In the genomic region with DNA sequence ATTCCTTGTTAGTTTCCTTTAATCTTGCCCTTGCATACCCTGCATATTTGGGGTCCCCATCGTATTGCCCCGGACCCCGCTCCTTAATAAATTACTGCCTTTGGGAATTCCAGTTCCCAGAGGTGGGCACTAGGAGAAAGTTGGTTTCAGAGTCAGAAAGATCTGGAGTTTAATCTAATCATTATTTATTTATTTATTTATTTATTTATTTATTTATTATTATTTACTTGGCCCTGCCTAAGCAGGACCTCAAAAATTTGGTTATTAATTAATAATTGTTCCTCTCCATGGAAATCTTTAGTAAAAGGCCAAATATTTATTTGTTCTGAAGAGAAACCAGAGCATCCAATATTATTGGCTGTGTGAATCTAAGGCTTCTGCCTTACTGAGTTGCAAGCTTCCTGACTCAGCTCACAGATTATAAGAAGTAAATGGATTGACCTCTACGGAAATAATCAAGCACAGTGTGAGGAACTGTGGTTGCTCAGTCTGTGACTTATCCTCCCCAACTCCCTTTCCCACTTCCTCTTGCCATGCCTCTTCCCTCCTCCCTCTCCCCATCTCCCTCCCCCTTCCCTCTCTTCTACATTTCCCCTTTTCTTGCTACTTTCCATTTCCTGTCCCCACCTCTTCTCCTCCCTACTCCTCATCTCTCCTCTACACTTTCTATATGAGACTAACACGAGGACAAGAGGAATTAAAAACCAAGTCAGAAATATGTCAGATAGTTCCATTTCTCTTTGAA, we compare ENCODE assay signal across 1 cellular context.
TF ChIP-seq lines count a peak whose summit lies in the region.

No MANE protein-coding gene starts in this region.

TF ChIP-seq in SK-N-SH, 30 proteins besides CTCF, POLR2A, EP300 and RAD21 (continued from another document):
- TF ChIP-seq, protein P1, sequence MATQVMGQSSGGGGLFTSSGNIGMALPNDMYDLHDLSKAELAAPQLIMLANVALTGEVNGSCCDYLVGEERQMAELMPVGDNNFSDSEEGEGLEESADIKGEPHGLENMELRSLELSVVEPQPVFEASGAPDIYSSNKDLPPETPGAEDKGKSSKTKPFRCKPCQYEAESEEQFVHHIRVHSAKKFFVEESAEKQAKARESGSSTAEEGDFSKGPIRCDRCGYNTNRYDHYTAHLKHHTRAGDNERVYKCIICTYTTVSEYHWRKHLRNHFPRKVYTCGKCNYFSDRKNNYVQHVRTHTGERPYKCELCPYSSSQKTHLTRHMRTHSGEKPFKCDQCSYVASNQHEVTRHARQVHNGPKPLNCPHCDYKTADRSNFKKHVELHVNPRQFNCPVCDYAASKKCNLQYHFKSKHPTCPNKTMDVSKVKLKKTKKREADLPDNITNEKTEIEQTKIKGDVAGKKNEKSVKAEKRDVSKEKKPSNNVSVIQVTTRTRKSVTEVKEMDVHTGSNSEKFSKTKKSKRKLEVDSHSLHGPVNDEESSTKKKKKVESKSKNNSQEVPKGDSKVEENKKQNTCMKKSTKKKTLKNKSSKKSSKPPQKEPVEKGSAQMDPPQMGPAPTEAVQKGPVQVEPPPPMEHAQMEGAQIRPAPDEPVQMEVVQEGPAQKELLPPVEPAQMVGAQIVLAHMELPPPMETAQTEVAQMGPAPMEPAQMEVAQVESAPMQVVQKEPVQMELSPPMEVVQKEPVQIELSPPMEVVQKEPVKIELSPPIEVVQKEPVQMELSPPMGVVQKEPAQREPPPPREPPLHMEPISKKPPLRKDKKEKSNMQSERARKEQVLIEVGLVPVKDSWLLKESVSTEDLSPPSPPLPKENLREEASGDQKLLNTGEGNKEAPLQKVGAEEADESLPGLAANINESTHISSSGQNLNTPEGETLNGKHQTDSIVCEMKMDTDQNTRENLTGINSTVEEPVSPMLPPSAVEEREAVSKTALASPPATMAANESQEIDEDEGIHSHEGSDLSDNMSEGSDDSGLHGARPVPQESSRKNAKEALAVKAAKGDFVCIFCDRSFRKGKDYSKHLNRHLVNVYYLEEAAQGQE (IDR thresholded peaks at IDR 0.05; ENCODE audit: low read depth, low read length): no peak
- no peak for TF ChIP-seq NFIC (IDR thresholded peaks at IDR 0.05; ENCODE audit: borderline replicate concordance)
- TF ChIP-seq, protein P2, sequence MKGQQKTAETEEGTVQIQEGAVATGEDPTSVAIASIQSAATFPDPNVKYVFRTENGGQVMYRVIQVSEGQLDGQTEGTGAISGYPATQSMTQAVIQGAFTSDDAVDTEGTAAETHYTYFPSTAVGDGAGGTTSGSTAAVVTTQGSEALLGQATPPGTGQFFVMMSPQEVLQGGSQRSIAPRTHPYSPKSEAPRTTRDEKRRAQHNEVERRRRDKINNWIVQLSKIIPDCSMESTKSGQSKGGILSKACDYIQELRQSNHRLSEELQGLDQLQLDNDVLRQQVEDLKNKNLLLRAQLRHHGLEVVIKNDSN (IDR thresholded peaks at IDR 0.05; ENCODE audit: borderline replicate concordance, low read depth): no peak
- TF ChIP-seq MAX (IDR thresholded peaks at IDR 0.05; ENCODE audit: low read depth): no peak
- TF ChIP-seq FOSL2 (IDR thresholded peaks at IDR 0.05; ENCODE audit: borderline replicate concordance, low read depth): no peak
- TF ChIP-seq RXRA (IDR thresholded peaks at IDR 0.05; ENCODE audit: borderline replicate concordance, low read depth): no peak
- no peak for TF ChIP-seq JUND (IDR thresholded peaks at IDR 0.05)
- no peak for TF ChIP-seq GABPA (IDR thresholded peaks at IDR 0.05; ENCODE audit: low read depth)
- TF ChIP-seq NRF1 (IDR thresholded peaks at IDR 0.05; ENCODE audit: low read depth, low read length): no peak
- TF ChIP-seq, protein P3, sequence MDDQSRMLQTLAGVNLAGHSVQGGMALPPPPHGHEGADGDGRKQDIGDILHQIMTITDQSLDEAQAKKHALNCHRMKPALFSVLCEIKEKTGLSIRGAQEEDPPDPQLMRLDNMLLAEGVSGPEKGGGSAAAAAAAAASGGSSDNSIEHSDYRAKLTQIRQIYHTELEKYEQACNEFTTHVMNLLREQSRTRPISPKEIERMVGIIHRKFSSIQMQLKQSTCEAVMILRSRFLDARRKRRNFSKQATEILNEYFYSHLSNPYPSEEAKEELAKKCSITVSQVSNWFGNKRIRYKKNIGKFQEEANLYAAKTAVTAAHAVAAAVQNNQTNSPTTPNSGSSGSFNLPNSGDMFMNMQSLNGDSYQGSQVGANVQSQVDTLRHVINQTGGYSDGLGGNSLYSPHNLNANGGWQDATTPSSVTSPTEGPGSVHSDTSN (IDR thresholded peaks at IDR 0.05): no peak
- TF ChIP-seq EZH2phosphoT487 (IDR thresholded peaks at IDR 0.05; ENCODE audit: borderline replicate concordance, low read depth): no peak
- no peak for TF ChIP-seq TEAD4 (IDR thresholded peaks at IDR 0.05; ENCODE audit: borderline replicate concordance, insufficient read depth)
- TF ChIP-seq GATA2 (CRISPR knock-in tag; IDR thresholded peaks at IDR 0.05): no peak
- TF ChIP-seq CHD2 (IDR thresholded peaks at IDR 0.05; ENCODE audit: low read length, partially characterized antibody): no peak
- TF ChIP-seq FOXJ3 (CRISPR knock-in tag; IDR thresholded peaks at IDR 0.05): no peak
- TF ChIP-seq MXI1 (IDR thresholded peaks at IDR 0.05; ENCODE audit: low read depth, low read length): no peak
- no peak for TF ChIP-seq TAF1 (IDR thresholded peaks at IDR 0.05; ENCODE audit: borderline replicate concordance, low read depth, low read length)
